In genomic region chr14:81392052-81392451, GRCh38 we compare ENCODE assay signal across 21 cellular contexts.
"Had no signal": no experiment of that assay in that cellular context is flagged by ENCODE, and none has a peak within 500 bp of the region (broad histone marks: within the 10 kb centered on the region; RNA-seq: fewer than 3 reads in every experiment).

No MANE protein-coding gene starts in this region.

- H3K9me3 Mint-ChIP-seq: activated CD4-positive, alpha-beta memory T cell treated with anti-CD3 and anti-CD28 coated beads, Interleukin-2, amount 10 ng/mL, durations not matched to agents 7 days and 5 days; activated naive CD4-positive, alpha-beta T cell treated with anti-CD3 and anti-CD28 coated beads, Interleukin-2, amount 10 ng/mL, durations not matched to agents 7 days and 5 days; activated naive CD8-positive, alpha-beta T cell treated with anti-CD3 and anti-CD28 coated beads for 36 hours; activated T-helper 17 cell treated with anti-CD3 and anti-CD28 coated beads, Interleukin-2, amount 50 U/mL, for 72 hours had no signal

- H3K36me3 Mint-ChIP-seq: activated naive CD4-positive, alpha-beta T cell treated with anti-CD3 and anti-CD28 coated beads, Interleukin-2, amount 10 ng/mL, durations not matched to agents 7 days and 5 days; activated naive CD8-positive, alpha-beta T cell treated with anti-CD3 and anti-CD28 coated beads for 36 hours had no signal

- ATAC-seq: activated CD4-positive, alpha-beta T cell treated with anti-CD3 and anti-CD28 coated beads for 36 hours; activated T-helper 17 cell treated with anti-CD3 and anti-CD28 coated beads, Interleukin-2, amount 50 U/mL, for 72 hours; PC-3; T-helper 17 cell had no signal

- DNase-seq: activated CD4-positive, alpha-beta memory T cell treated with anti-CD3 and anti-CD28 coated beads, Interleukin-2, amount 10 ng/mL, durations not matched to agents 7 days and 5 days; activated CD4-positive, alpha-beta T cell treated with anti-CD3 and anti-CD28 coated beads for 36 hours; activated CD4-positive, alpha-beta T cell treated with anti-CD3 and anti-CD28 coated beads, Interleukin-2, amount 50 U/mL, for 1 hour; activated gamma-delta T cell treated with Interleukin-2 at 50 U/mL for 16 hours; activated naive CD4-positive, alpha-beta T cell treated with anti-CD3 and anti-CD28 coated beads, Interleukin-2, amount 10 ng/mL, durations not matched to agents 7 days and 5 days; activated naive CD8-positive, alpha-beta T cell treated with anti-CD3 and anti-CD28 coated beads for 36 hours; activated T-cell treated with anti-CD3 and anti-CD28 coated beads for 4 hours; activated T-cell treated with anti-CD3 and anti-CD28 coated beads, Interleukin-2, amount 50 U/mL, for 48 hours; brain microvascular endothelial cell; KG1; MV-4-11; NCI-H1092 treated with DMSO at 0.1 percent for 48 hours; NCI-H1417 treated with DMSO at 0.1 percent for 48 hours; NCI-H2029 treated with DMSO at 0.1 percent for 48 hours; NCI-H510A treated with DMSO at 0.1 percent for 48 hours; NCI-H69; PC-3; SHP77 treated with DMSO at 0.1 percent for 48 hours; T-helper 17 cell had no signal

- H3K4me3 Mint-ChIP-seq: activated CD4-positive, alpha-beta memory T cell treated with anti-CD3 and anti-CD28 coated beads, Interleukin-2, amount 10 ng/mL, durations not matched to agents 7 days and 5 days; activated CD4-positive, alpha-beta T cell treated with anti-CD3 and anti-CD28 coated beads for 36 hours; activated naive CD4-positive, alpha-beta T cell treated with anti-CD3 and anti-CD28 coated beads, Interleukin-2, amount 10 ng/mL, durations not matched to agents 7 days and 5 days; activated naive CD8-positive, alpha-beta T cell treated with anti-CD3 and anti-CD28 coated beads for 36 hours; activated T-helper 17 cell treated with anti-CD3 and anti-CD28 coated beads, Interleukin-2, amount 50 U/mL, for 72 hours; T-helper 17 cell had no signal

- H3K4me1 Mint-ChIP-seq: activated CD4-positive, alpha-beta T cell treated with anti-CD3 and anti-CD28 coated beads for 36 hours; activated naive CD4-positive, alpha-beta T cell treated with anti-CD3 and anti-CD28 coated beads, Interleukin-2, amount 10 ng/mL, durations not matched to agents 7 days and 5 days; activated naive CD8-positive, alpha-beta T cell treated with anti-CD3 and anti-CD28 coated beads for 36 hours; activated T-helper 17 cell treated with anti-CD3 and anti-CD28 coated beads, Interleukin-2, amount 50 U/mL, for 72 hours; T-helper 17 cell had no signal

- H3K27ac ChIP-seq: brain microvascular endothelial cell, VCaP had no signal

- H3K27ac Mint-ChIP-seq: activated CD4-positive, alpha-beta memory T cell treated with anti-CD3 and anti-CD28 coated beads, Interleukin-2, amount 10 ng/mL, durations not matched to agents 7 days and 5 days; activated CD4-positive, alpha-beta T cell treated with anti-CD3 and anti-CD28 coated beads for 36 hours; activated naive CD4-positive, alpha-beta T cell treated with anti-CD3 and anti-CD28 coated beads, Interleukin-2, amount 10 ng/mL, durations not matched to agents 7 days and 5 days; activated naive CD8-positive, alpha-beta T cell treated with anti-CD3 and anti-CD28 coated beads for 36 hours; activated T-helper 17 cell treated with anti-CD3 and anti-CD28 coated beads, Interleukin-2, amount 50 U/mL, for 72 hours; T-helper 17 cell had no signal

- H3K27me3 ChIP-seq: brain microvascular endothelial cell had no signal

- H3K36me3 ChIP-seq: brain microvascular endothelial cell had no signal

- H3K27me3 Mint-ChIP-seq: activated naive CD8-positive, alpha-beta T cell treated with anti-CD3 and anti-CD28 coated beads for 36 hours had no signal
